Comparison of ENCODE assay signal across 8 cellular contexts in genomic region chr12:25155031-25155576, GRCh38. TPM values are rescaled to one million over a fixed set of nuclear protein-coding genes. Genes with fewer than 3 reads are reported as not detected.
DNase-seq lines count a peak whose midpoint lies in the region; ATAC-seq and TF ChIP-seq lines count a peak whose summit lies in the region.

No MANE protein-coding gene starts in this region.

- no peak overlapping the region for H3K9ac ChIP-seq in MM.1S (ENCODE audit: low read length)

- ATAC-seq in GM21723 (IDR thresholded peaks at IDR 0.05; ENCODE audit: unreplicated experiment), result peak; percentile 70

- H3K9me3 ChIP-seq in MM.1S (replicated peaks; ENCODE audit: insufficient read depth, low read length), result no peaks in the 10 kb centered on the region

- no peaks in the 10 kb centered on the region for H3K79me2 ChIP-seq in MM.1S (ENCODE audit: low read length)

- H3K36me3 ChIP-seq in MM.1S (replicated peaks; ENCODE audit: insufficient read depth, low read length), result no peaks in the 10 kb centered on the region

- TF ChIP-seq CTCF in MM.1S (IDR thresholded peaks at IDR 0.05; ENCODE audit: low read length), result peak; percentile 73

- no peaks in the 10 kb centered on the region for H3F3A ChIP-seq in MM.1S (ENCODE audit: insufficient read depth, low read length)

- intact Hi-C loops in activated CD4-positive, alpha-beta T cell treated with anti-CD3 and anti-CD28 coated beads, Interleukin-2, amount 10 ng/mL, durations not matched to agents 24 days and 14 days (cut with micrococcal nuclease), result no loop called here

- H2AFZ ChIP-seq in MM.1S (ENCODE audit: low read length), result no peak overlapping the region

- no peaks in the 10 kb centered on the region for H4K20me1 ChIP-seq in MM.1S (ENCODE audit: insufficient read depth, low read length)

- H3K4me3 ChIP-seq in MM.1S (ENCODE audit: low read length), result peak overlapping the region; percentile 8; the same call in 1 of the 2 replicates

- no peaks in the 10 kb centered on the region for H3K36me3 Mint-ChIP-seq in activated CD4-positive, alpha-beta T cell treated with anti-CD3 and anti-CD28 coated beads, Interleukin-2, amount 10 ng/mL, durations not matched to agents 24 days and 14 days (ENCODE audit: low read depth)

- no peaks in the 10 kb centered on the region for H3K4me1 ChIP-seq in MM.1S (ENCODE audit: low read length)

- no peak overlapping the region for H3K27ac ChIP-seq in MM.1S (ENCODE audit: low read length)

- no peaks in the 10 kb centered on the region for H3K27me3 ChIP-seq in MM.1S (replicated peaks; ENCODE audit: insufficient read depth, low read length)

- no peaks in the 10 kb centered on the region for H3K9me2 ChIP-seq in MM.1S (replicated peaks; ENCODE audit: insufficient read depth, low read length)

- no peaks in the 10 kb centered on the region for H3K9me3 Mint-ChIP-seq in activated CD4-positive, alpha-beta T cell treated with anti-CD3 and anti-CD28 coated beads, Interleukin-2, amount 10 ng/mL, durations not matched to agents 24 days and 14 days

- no peak overlapping the region for H3K27ac Mint-ChIP-seq in activated CD4-positive, alpha-beta T cell treated with anti-CD3 and anti-CD28 coated beads, Interleukin-2, amount 10 ng/mL, durations not matched to agents 24 days and 14 days

- peaks cover 3% of the 10 kb centered on the region for H3K27me3 Mint-ChIP-seq in activated CD4-positive, alpha-beta T cell treated with anti-CD3 and anti-CD28 coated beads, Interleukin-2, amount 10 ng/mL, durations not matched to agents 24 days and 14 days

- peak; percentile 65 for DNase-seq in activated CD4-positive, alpha-beta T cell treated with anti-CD3 and anti-CD28 coated beads, Interleukin-2, amount 10 ng/mL, durations not matched to agents 24 days and 14 days
- no peak for DNase-seq in activated CD4-positive, alpha-beta T cell treated with anti-CD3 and anti-CD28 coated beads for 1 hour
- DNase-seq in MM.1S, result peak; percentile 58
- peak; percentile 31 for DNase-seq in amniotic stem cell (lab: John Stamatoyannopoulos, UW)
- peak; percentile 39 for DNase-seq in kidney tubule cell (ENCODE audit: low spot score)
- DNase-seq in superior temporal gyrus (ENCODE audit: extremely low spot score), result no peak
- DNase-seq in activated CD4-positive, alpha-beta T cell treated with anti-CD3 and anti-CD28 coated beads, Interleukin-2, amount 50 U/mL, for 48 hours, result no peak

- peak overlapping the region; percentile 16; the same call in 1 of the 2 replicates for H3K4me2 ChIP-seq in MM.1S (ENCODE audit: low read depth, low read length)

- H3K4me1 Mint-ChIP-seq in activated CD4-positive, alpha-beta T cell treated with anti-CD3 and anti-CD28 coated beads, Interleukin-2, amount 10 ng/mL, durations not matched to agents 24 days and 14 days, result peaks cover 2% of the 10 kb centered on the region

- H3K4me3 Mint-ChIP-seq in activated CD4-positive, alpha-beta T cell treated with anti-CD3 and anti-CD28 coated beads, Interleukin-2, amount 10 ng/mL, durations not matched to agents 24 days and 14 days, result no peak overlapping the region

RNA-seq across cellular contexts. Expression of gene DNAI7, which starts 39.9 kb away (rescaled TPM):
- not detected in 2 replicates for total RNA-seq in activated CD4-positive, alpha-beta T cell treated with anti-CD3 and anti-CD28 coated beads, Interleukin-2, amount 10 ng/mL, durations not matched to agents 24 days and 14 days

RNA-seq across cellular contexts. Expression of gene ETFRF1, which starts 39.9 kb away (rescaled TPM):
- 9.9 TPM in 2 replicates for total RNA-seq in activated CD4-positive, alpha-beta T cell treated with anti-CD3 and anti-CD28 coated beads, Interleukin-2, amount 10 ng/mL, durations not matched to agents 24 days and 14 days

Comparison
In these comparisons a context has a peak if more than half of its experiments do, and no peak if none do; other contexts are left out.
1. DNase-seq: peak in activated CD4-positive, alpha-beta T cell treated with anti-CD3 and anti-CD28 coated beads, Interleukin-2, amount 10 ng/mL, durations not matched to agents 24 days and 14 days (single experiment), MM.1S (single experiment), amniotic stem cell (single experiment) and kidney tubule cell (single experiment); none in activated CD4-positive, alpha-beta T cell treated with anti-CD3 and anti-CD28 coated beads for 1 hour (single experiment), superior temporal gyrus (single experiment) and activated CD4-positive, alpha-beta T cell treated with anti-CD3 and anti-CD28 coated beads, Interleukin-2, amount 50 U/mL, for 48 hours (0 of 2).